In genomic region chr13:114269281-114269770, GRCh38 we compare ENCODE assay signal across 18 cellular contexts. TPM values are rescaled to one million over a fixed set of nuclear protein-coding genes. Genes with fewer than 3 reads are reported as not detected.
A peak's percentile ranks its signal among the peaks of the same experiment; 100 is the strongest.
DNase-seq lines count a peak whose midpoint lies in the region; ATAC-seq and TF ChIP-seq lines count a peak whose summit lies in the region.
"Had no signal": no experiment of that assay in that cellular context is flagged by ENCODE, and none has a peak within 500 bp of the region (broad histone marks: within the 10 kb centered on the region; RNA-seq: fewer than 3 reads in every experiment).

No MANE protein-coding gene starts in this region.

- POLR2A ChIA-PET in activated CD4-positive, alpha-beta memory T cell treated with anti-CD3 and anti-CD28 coated beads, Interleukin-2, amount 10 ng/mL, durations not matched to agents 7 days and 5 days (lab: Charles Lee), result interaction anchor here (1.0 to 6.6 kb wide), 7 partner anchors 11 to 204 kb away, joined by 3 to 59 read pairs (median 5); partner anchors contain the start of gene UPF3A

- peaks cover 30% of the 10 kb centered on the region for H3K36me3 Mint-ChIP-seq in activated naive CD4-positive, alpha-beta T cell treated with anti-CD3 and anti-CD28 coated beads, Interleukin-2, amount 50 U/mL, for 24 hours
- peaks cover 72% of the 10 kb centered on the region for H3K36me3 Mint-ChIP-seq in activated CD4-positive, alpha-beta memory T cell treated with anti-CD3 and anti-CD28 coated beads, Interleukin-2, amount 10 ng/mL, durations not matched to agents 7 days and 5 days (ENCODE audit: low read depth)
- peaks cover 40% of the 10 kb centered on the region for H3K36me3 Mint-ChIP-seq in effector memory CD8-positive, alpha-beta T cell (ENCODE audit: insufficient read depth)
- H3K36me3 Mint-ChIP-seq in stimulated activated naive CD8-positive, alpha-beta T cell treated with anti-CD3 and anti-CD28 coated beads, Interleukin-15, Interleukin-2, amounts not matched to agents 100 ng/mL and 50 ng/mL, for 24 hours (ENCODE audit: low read depth), result peaks cover 76% of the 10 kb centered on the region

- no peak overlapping the region for H3K4me3 Mint-ChIP-seq in activated naive CD4-positive, alpha-beta T cell treated with anti-CD3 and anti-CD28 coated beads, Interleukin-2, amount 50 U/mL, for 24 hours
- H3K4me3 Mint-ChIP-seq in activated CD4-positive, alpha-beta memory T cell treated with anti-CD3 and anti-CD28 coated beads, Interleukin-2, amount 10 ng/mL, durations not matched to agents 7 days and 5 days, result no peak overlapping the region
- H3K4me3 Mint-ChIP-seq in effector memory CD8-positive, alpha-beta T cell, result peak overlapping the region; percentile 29 to 72
- no peak overlapping the region for H3K4me3 Mint-ChIP-seq in stimulated activated naive CD8-positive, alpha-beta T cell treated with anti-CD3 and anti-CD28 coated beads, Interleukin-15, Interleukin-2, amounts not matched to agents 100 ng/mL and 50 ng/mL, for 24 hours
- H3K4me3 Mint-ChIP-seq: H9; T-helper 1 cell treated with Interleukin-12 subunit alpha and Interleukin-12 subunit beta and Interleukin-4 antibody, amounts not matched to agents 30 μg/mL and 1 μg/mL, for 36 hours had no signal

- peaks cover 16% of the 10 kb centered on the region for H3K4me1 Mint-ChIP-seq in activated naive CD4-positive, alpha-beta T cell treated with anti-CD3 and anti-CD28 coated beads, Interleukin-2, amount 50 U/mL, for 24 hours
- H3K4me1 Mint-ChIP-seq in activated CD4-positive, alpha-beta memory T cell treated with anti-CD3 and anti-CD28 coated beads, Interleukin-2, amount 10 ng/mL, durations not matched to agents 7 days and 5 days, result peaks cover 46% of the 10 kb centered on the region
- peaks cover 29 to 41% of the 10 kb centered on the region in 2 donors for H3K4me1 Mint-ChIP-seq in effector memory CD8-positive, alpha-beta T cell (ENCODE audit: low read depth in 2 of 2)
- peaks cover 23% of the 10 kb centered on the region for H3K4me1 Mint-ChIP-seq in stimulated activated naive CD8-positive, alpha-beta T cell treated with anti-CD3 and anti-CD28 coated beads, Interleukin-15, Interleukin-2, amounts not matched to agents 100 ng/mL and 50 ng/mL, for 24 hours (ENCODE audit: low read depth)
- H3K4me1 Mint-ChIP-seq: H9 had no signal

- H3K9me3 Mint-ChIP-seq in activated naive CD4-positive, alpha-beta T cell treated with anti-CD3 and anti-CD28 coated beads, Interleukin-2, amount 50 U/mL, for 24 hours, result no peaks in the 10 kb centered on the region
- H3K9me3 Mint-ChIP-seq in activated CD4-positive, alpha-beta memory T cell treated with anti-CD3 and anti-CD28 coated beads, Interleukin-2, amount 10 ng/mL, durations not matched to agents 7 days and 5 days, result peaks cover 3% of the 10 kb centered on the region
- H3K9me3 Mint-ChIP-seq in effector memory CD8-positive, alpha-beta T cell, result no peaks in the 10 kb centered on the region
- no peaks in the 10 kb centered on the region for H3K9me3 Mint-ChIP-seq in stimulated activated naive CD8-positive, alpha-beta T cell treated with anti-CD3 and anti-CD28 coated beads, Interleukin-15, Interleukin-2, amounts not matched to agents 100 ng/mL and 50 ng/mL, for 24 hours
- H3K9me3 Mint-ChIP-seq: H9; T-helper 1 cell treated with Interleukin-12 subunit alpha and Interleukin-12 subunit beta and Interleukin-4 antibody, amounts not matched to agents 30 μg/mL and 1 μg/mL, for 36 hours had no signal

- TF ChIP-seq POLR2A in erythroblast (IDR thresholded peaks at IDR 0.05; ENCODE audit: low read length), result no peak

- peak overlapping the region; percentile 14 for H3K27ac Mint-ChIP-seq in activated naive CD4-positive, alpha-beta T cell treated with anti-CD3 and anti-CD28 coated beads, Interleukin-2, amount 50 U/mL, for 24 hours
- H3K27ac Mint-ChIP-seq in activated CD4-positive, alpha-beta memory T cell treated with anti-CD3 and anti-CD28 coated beads, Interleukin-2, amount 10 ng/mL, durations not matched to agents 7 days and 5 days, result peak overlapping the region; percentile 78
- H3K27ac Mint-ChIP-seq in effector memory CD8-positive, alpha-beta T cell, result peak overlapping the region; percentile 87 to 89
- H3K27ac Mint-ChIP-seq in stimulated activated naive CD8-positive, alpha-beta T cell treated with anti-CD3 and anti-CD28 coated beads, Interleukin-15, Interleukin-2, amounts not matched to agents 100 ng/mL and 50 ng/mL, for 24 hours, result peak overlapping the region; percentile 71

- CTCF ChIA-PET in activated CD4-positive, alpha-beta memory T cell treated with anti-CD3 and anti-CD28 coated beads, Interleukin-2, amount 10 ng/mL, durations not matched to agents 7 days and 5 days (lab: Charles Lee), result interaction anchor here (0.8 to 1.1 kb wide), 2 partner anchors 10 to 66 kb away, joined by 3 to 5 read pairs; no protein-coding TSS in a partner anchor

- H3K27me3 Mint-ChIP-seq in activated naive CD4-positive, alpha-beta T cell treated with anti-CD3 and anti-CD28 coated beads, Interleukin-2, amount 50 U/mL, for 24 hours, result no peaks in the 10 kb centered on the region
- no peaks in the 10 kb centered on the region for H3K27me3 Mint-ChIP-seq in activated CD4-positive, alpha-beta memory T cell treated with anti-CD3 and anti-CD28 coated beads, Interleukin-2, amount 10 ng/mL, durations not matched to agents 7 days and 5 days
- no peaks in the 10 kb centered on the region for H3K27me3 Mint-ChIP-seq in effector memory CD8-positive, alpha-beta T cell
- H3K27me3 Mint-ChIP-seq in stimulated activated naive CD8-positive, alpha-beta T cell treated with anti-CD3 and anti-CD28 coated beads, Interleukin-15, Interleukin-2, amounts not matched to agents 100 ng/mL and 50 ng/mL, for 24 hours, result no peaks in the 10 kb centered on the region

- no peak for DNase-seq in activated naive CD4-positive, alpha-beta T cell treated with anti-CD3 and anti-CD28 coated beads, Interleukin-2, amount 50 U/mL, for 16 hours
- no peak for DNase-seq in activated CD4-positive, alpha-beta memory T cell treated with anti-CD3 and anti-CD28 coated beads, Interleukin-2, amount 10 ng/mL, durations not matched to agents 7 days and 5 days
- DNase-seq in effector memory CD8-positive, alpha-beta T cell, result no peak
- DNase-seq in RPMI8226, result no peak
- DNase-seq in NCI-H748 treated with DMSO at 0.1 percent for 48 hours (lab: John Stamatoyannopoulos, UW), result no peak
- no peak for DNase-seq in erythroblast (lab: John Stamatoyannopoulos, UW)
- DNase-seq: activated gamma-delta T cell; cerebellar nuclear complex; DMS 273 treated with DMSO at 0.1 percent for 48 hours; H9; heart left ventricle; left cardiac atrium; NCI-H1417 treated with DMSO at 0.1 percent for 48 hours; Peyer's patch; stimulated activated CD4-positive, alpha-beta T cell treated with anti-CD3 and anti-CD28 coated beads, Interleukin-12 subunit alpha, Interleukin-12 subunit beta, amount 100 ng/mL, for 4 hours had no signal

- no peak for ATAC-seq in effector memory CD8-positive, alpha-beta T cell (replicated peaks)
- ATAC-seq: heart left ventricle, left cardiac atrium had no signal

RNA-seq across cellular contexts. Expression of gene UPF3A, which starts 12.1 kb away (rescaled TPM):
- 10 to 100 TPM; 46.2 to 52.8 TPM for total RNA-seq in activated CD4-positive, alpha-beta memory T cell treated with anti-CD3 and anti-CD28 coated beads, Interleukin-2, amount 10 ng/mL, durations not matched to agents 7 days and 5 days

RNA-seq across cellular contexts. Expression of gene CDC16, which starts 34.6 kb away (rescaled TPM):
- 10 to 100 TPM; 59.6 to 64.0 TPM for total RNA-seq in activated CD4-positive, alpha-beta memory T cell treated with anti-CD3 and anti-CD28 coated beads, Interleukin-2, amount 10 ng/mL, durations not matched to agents 7 days and 5 days

RNA-seq across cellular contexts. Expression of gene CHAMP1, which starts 45.0 kb away (rescaled TPM):
- 10 to 100 TPM; 30.6 to 32.8 TPM for total RNA-seq in activated CD4-positive, alpha-beta memory T cell treated with anti-CD3 and anti-CD28 coated beads, Interleukin-2, amount 10 ng/mL, durations not matched to agents 7 days and 5 days

Comparison
In these comparisons a context has a peak if more than half of its experiments do, and no peak if none do; other contexts are left out.
1. H3K27ac Mint-ChIP-seq: peak in every context shown above with its lines; median percentile 88 in effector memory CD8-positive, alpha-beta T cell; 78 in activated CD4-positive, alpha-beta memory T cell treated with anti-CD3 and anti-CD28 coated beads, Interleukin-2, amount 10 ng/mL, durations not matched to agents 7 days and 5 days; 71 in stimulated activated naive CD8-positive, alpha-beta T cell treated with anti-CD3 and anti-CD28 coated beads, Interleukin-15, Interleukin-2, amounts not matched to agents 100 ng/mL and 50 ng/mL, for 24 hours; 14 in activated naive CD4-positive, alpha-beta T cell treated with anti-CD3 and anti-CD28 coated beads, Interleukin-2, amount 50 U/mL, for 24 hours.
2. H3K4me3 Mint-ChIP-seq: peak in effector memory CD8-positive, alpha-beta T cell (2 of 2); none in activated naive CD4-positive, alpha-beta T cell treated with anti-CD3 and anti-CD28 coated beads, Interleukin-2, amount 50 U/mL, for 24 hours (single experiment), activated CD4-positive, alpha-beta memory T cell treated with anti-CD3 and anti-CD28 coated beads, Interleukin-2, amount 10 ng/mL, durations not matched to agents 7 days and 5 days (single experiment) and stimulated activated naive CD8-positive, alpha-beta T cell treated with anti-CD3 and anti-CD28 coated beads, Interleukin-15, Interleukin-2, amounts not matched to agents 100 ng/mL and 50 ng/mL, for 24 hours (single experiment).